ENCODE assay signal across 11 cellular contexts in the genomic region with DNA sequence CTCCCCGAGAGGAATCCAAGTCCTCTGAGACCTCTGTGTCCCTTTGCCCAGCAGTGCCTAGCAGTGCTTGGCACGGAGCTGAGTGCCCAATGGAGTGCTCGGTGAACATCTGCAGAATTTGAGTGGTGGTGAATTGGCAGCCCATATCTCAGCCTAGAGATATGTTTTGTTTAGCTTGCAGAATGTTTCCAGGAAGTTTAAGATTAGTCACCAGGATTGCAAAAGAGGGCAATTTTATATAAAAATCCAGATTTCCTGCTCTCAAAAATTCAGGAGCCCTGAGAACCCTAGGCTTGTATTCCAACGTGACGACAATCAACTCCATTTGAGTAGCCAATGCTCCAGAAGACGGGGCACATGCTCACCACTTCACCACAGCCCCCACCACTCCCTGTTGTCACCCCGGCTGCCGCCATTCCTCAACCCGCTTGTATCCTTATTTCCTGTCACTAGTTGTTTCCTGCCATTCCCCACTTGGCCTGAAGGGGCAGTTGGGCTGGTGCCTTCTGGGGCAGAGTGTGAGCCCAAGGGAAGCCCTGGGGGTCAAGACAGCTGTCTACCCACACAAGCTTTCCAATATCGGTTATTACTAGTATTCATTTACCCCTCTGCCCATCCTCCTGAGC.
DNase-seq lines count a peak whose midpoint lies in the region; ATAC-seq, FAIRE-seq and TF ChIP-seq lines count a peak whose summit lies in the region.
"Had no signal": no experiment of that assay in that cellular context is flagged by ENCODE, and none has a peak within 500 bp of the region (broad histone marks: within the 10 kb centered on the region; RNA-seq: fewer than 3 reads in every experiment).

No MANE protein-coding gene starts in this region.

- H3K9me1 ChIP-seq in keratinocyte (ENCODE audit: control insufficient read depth, extremely low read depth, insufficient read depth, low read length): no peaks in the 10 kb centered on the region

- no peaks in the 10 kb centered on the region for H3K36me3 Mint-ChIP-seq in GM23338 (ENCODE audit: low read depth)
- H3K36me3 Mint-ChIP-seq in stimulated activated effector memory CD8-positive, alpha-beta T cell treated with anti-CD3 and anti-CD28 coated beads, Interleukin-12 subunit alpha, Interleukin-12 subunit beta, amount 100 ng/mL, for 72 hours: no peaks in the 10 kb centered on the region
- no peaks in the 10 kb centered on the region for H3K36me3 Mint-ChIP-seq in CD4-positive, alpha-beta T cell (ENCODE audit: low read depth)

- no peak overlapping the region for H3K9ac ChIP-seq in keratinocyte (ENCODE audit: control insufficient read depth, extremely low read depth, insufficient read depth, low read length)

- H3K79me2 ChIP-seq in GM23338 (replicated peaks; ENCODE audit: insufficient read depth) (no peaks in the 10 kb centered on the region), keratinocyte (ENCODE audit: control insufficient read depth, insufficient read depth, low read length) (no peaks in the 10 kb centered on the region)

- no peaks in the 10 kb centered on the region for H3K27me3 Mint-ChIP-seq in GM23338 (ENCODE audit: insufficient read depth, low read depth, poor library complexity)
- no peaks in the 10 kb centered on the region for H3K27me3 Mint-ChIP-seq in CD4-positive, alpha-beta T cell

- ATAC-seq in GM23338: peak; percentile 78
- no peak for ATAC-seq in stimulated activated effector memory CD8-positive, alpha-beta T cell treated with anti-CD3 and anti-CD28 coated beads, Interleukin-12 subunit alpha, Interleukin-12 subunit beta, amount 100 ng/mL, for 72 hours
- no peak for ATAC-seq in CD4-positive, alpha-beta T cell (ENCODE audit: poor library complexity)

- FAIRE-seq in keratinocyte (lab: Jason Lieb, UNC): no peak

- POLR2A ChIA-PET in CD4-positive, alpha-beta T cell (lab: Charles Lee): no interaction called here

- H3K27ac ChIP-seq in GM23338 (ENCODE audit: low read depth) (no peak overlapping the region), keratinocyte (ENCODE audit: control insufficient read depth, insufficient read depth, low read length) (no peak overlapping the region)
- no peak overlapping the region for H3K27ac ChIP-seq in CD4-positive, alpha-beta T cell (ENCODE audit: low read depth, low read length)

- H3K27me3 ChIP-seq in GM23338 (ENCODE audit: insufficient read depth) (no peaks in the 10 kb centered on the region), keratinocyte (ENCODE audit: control insufficient read depth, extremely low read depth, insufficient read depth, low read length) (peaks cover 4% of the 10 kb centered on the region)
- no peaks in the 10 kb centered on the region for H3K27me3 ChIP-seq in CD4-positive, alpha-beta T cell (ENCODE audit: control insufficient read depth, insufficient read depth, low read length)

- no peak overlapping the region for H3K4me2 ChIP-seq in GM23338
- no peak overlapping the region for H3K4me2 ChIP-seq in keratinocyte (ENCODE audit: control insufficient read depth, extremely low read depth, insufficient read depth, low read depth, low read length)

- H2AFZ ChIP-seq in GM23338 (no peak overlapping the region), keratinocyte (ENCODE audit: control insufficient read depth, low read length) (no peak overlapping the region)

- H3K4me3 ChIP-seq in GM23338 (no peak overlapping the region), WI38 (ENCODE audit: low read depth, low read length) (no peak overlapping the region), keratinocyte (ENCODE audit: control insufficient read depth in 2 of 3, extremely low read depth in 1 of 3, insufficient read depth in 2 of 3, low read depth in 1 of 3, low read length in 3 of 3) (no peak overlapping the region)

- H3K9me2 ChIP-seq in GM23338 (ENCODE audit: insufficient read depth): no peaks in the 10 kb centered on the region

- H3K36me3 ChIP-seq in GM23338 (ENCODE audit: insufficient read depth) (no peaks in the 10 kb centered on the region), keratinocyte (ENCODE audit: control insufficient read depth in 2 of 2, extremely low read depth in 1 of 2, insufficient read depth in 2 of 2, low read length in 2 of 2) (no peaks in the 10 kb centered on the region)

- no peaks in the 10 kb centered on the region for H4K20me1 ChIP-seq in GM23338 (replicated peaks; ENCODE audit: insufficient read depth)
- H4K20me1 ChIP-seq in keratinocyte (ENCODE audit: control insufficient read depth, extremely low read depth, insufficient read depth, low read length): no peaks in the 10 kb centered on the region

- dilution Hi-C loops in keratinocyte (cut with MboI; ENCODE audit: extremely low pct_ligation_motif_present, low sequenced_read_pairs): no loop called here

- H3F3A ChIP-seq in GM23338 (replicated peaks; ENCODE audit: low read depth): no peaks in the 10 kb centered on the region

- H3K27ac Mint-ChIP-seq in GM23338: no peak overlapping the region
- no peak overlapping the region for H3K27ac Mint-ChIP-seq in stimulated activated effector memory CD8-positive, alpha-beta T cell treated with anti-CD3 and anti-CD28 coated beads, Interleukin-12 subunit alpha, Interleukin-12 subunit beta, amount 100 ng/mL, for 72 hours
- no peak overlapping the region for H3K27ac Mint-ChIP-seq in CD4-positive, alpha-beta T cell

- H3K4me1 Mint-ChIP-seq in GM23338: no peaks in the 10 kb centered on the region
- H3K4me1 Mint-ChIP-seq in stimulated activated effector memory CD8-positive, alpha-beta T cell treated with anti-CD3 and anti-CD28 coated beads, Interleukin-12 subunit alpha, Interleukin-12 subunit beta, amount 100 ng/mL, for 72 hours: no peaks in the 10 kb centered on the region
- no peaks in the 10 kb centered on the region for H3K4me1 Mint-ChIP-seq in CD4-positive, alpha-beta T cell (ENCODE audit: low read depth)

- DNase-seq in AG08396 (ENCODE audit: low spot score) (peak; percentile 29), GM23338 (ENCODE audit: low spot score) (peak; percentile 52), keratinocyte (ENCODE audit: low read depth, low spot score) (no peak), NCI-H1105 (lab: John Stamatoyannopoulos, UW) (no peak), inferior parietal cortex (ENCODE audit: extremely low spot score) (no peak)
- no peak for DNase-seq in stimulated activated effector memory CD8-positive, alpha-beta T cell treated with anti-CD3 and anti-CD28 coated beads, Interleukin-12 subunit alpha, Interleukin-12 subunit beta, amount 100 ng/mL, for 72 hours (ENCODE audit: low spot score in 2 of 2)
- DNase-seq in CD4-positive, alpha-beta T cell: no peak
- DNase-seq: activated CD4-positive, CD25-positive, alpha-beta regulatory T cell; cortex of kidney; GF-D8 had no signal

- no peaks in the 10 kb centered on the region; the same call in 2 of the 3 replicates for H3K9me3 Mint-ChIP-seq in GM23338
- no peaks in the 10 kb centered on the region for H3K9me3 Mint-ChIP-seq in stimulated activated effector memory CD8-positive, alpha-beta T cell treated with anti-CD3 and anti-CD28 coated beads, Interleukin-12 subunit alpha, Interleukin-12 subunit beta, amount 100 ng/mL, for 72 hours
- H3K9me3 Mint-ChIP-seq in CD4-positive, alpha-beta T cell: no peaks in the 10 kb centered on the region

- peak; percentile 37 to 45 for TF ChIP-seq CTCF in GM23338 (conservative IDR thresholded peaks at IDR 0.05; ENCODE audit: low read depth in 2 of 2)
- peak; percentile 43 for TF ChIP-seq CTCF in WI38 (IDR thresholded peaks at IDR 0.05; ENCODE audit: low read depth, low read length)
- peak; percentile 30 to 45 (median 35) for TF ChIP-seq CTCF in keratinocyte (optimal IDR thresholded peaks at IDR 0.05 in 1 of 3, IDR thresholded peaks at IDR 0.05 in 1 of 3, conservative IDR thresholded peaks at IDR 0.05 in 1 of 3; ENCODE audit: extremely low read depth in 1 of 3, insufficient read depth in 2 of 3, low read length in 3 of 3)
- TF ChIP-seq CTCF in CD4-positive, alpha-beta T cell (IDR thresholded peaks at IDR 0.05): no peak

- CTCF ChIA-PET in CD4-positive, alpha-beta T cell (lab: Charles Lee): no interaction called here

- H3K4me3 Mint-ChIP-seq in GM23338: no peak overlapping the region
- H3K4me3 Mint-ChIP-seq in stimulated activated effector memory CD8-positive, alpha-beta T cell treated with anti-CD3 and anti-CD28 coated beads, Interleukin-12 subunit alpha, Interleukin-12 subunit beta, amount 100 ng/mL, for 72 hours: no peak overlapping the region
- no peak overlapping the region for H3K4me3 Mint-ChIP-seq in CD4-positive, alpha-beta T cell

- H3K9me3 ChIP-seq in keratinocyte (ENCODE audit: control insufficient read depth, low read depth, low read length): no peaks in the 10 kb centered on the region
- no peaks in the 10 kb centered on the region for H3K9me3 ChIP-seq in CD4-positive, alpha-beta T cell (ENCODE audit: control insufficient read depth, low read length)

- intact Hi-C loops in CD4-positive, alpha-beta T cell (cut with DNase I, micrococcal nuclease): no loop called here

- H3K4me1 ChIP-seq in GM23338 (ENCODE audit: insufficient read depth): no peaks in the 10 kb centered on the region
- peaks cover 3% of the 10 kb centered on the region for H3K4me1 ChIP-seq in keratinocyte (ENCODE audit: control insufficient read depth, extremely low read depth, insufficient read depth, low read length)

TF ChIP-seq in GM23338, 12 proteins besides CTCF, POLR2A, EP300 and RAD21 (continues in another document):
- TF ChIP-seq CREB1 (CRISPR knock-in tag; IDR thresholded peaks at IDR 0.05; ENCODE audit: low read depth) (no peak), ZNF114 (CRISPR knock-in tag; IDR thresholded peaks at IDR 0.05) (no peak)
- TF ChIP-seq, protein P1, sequence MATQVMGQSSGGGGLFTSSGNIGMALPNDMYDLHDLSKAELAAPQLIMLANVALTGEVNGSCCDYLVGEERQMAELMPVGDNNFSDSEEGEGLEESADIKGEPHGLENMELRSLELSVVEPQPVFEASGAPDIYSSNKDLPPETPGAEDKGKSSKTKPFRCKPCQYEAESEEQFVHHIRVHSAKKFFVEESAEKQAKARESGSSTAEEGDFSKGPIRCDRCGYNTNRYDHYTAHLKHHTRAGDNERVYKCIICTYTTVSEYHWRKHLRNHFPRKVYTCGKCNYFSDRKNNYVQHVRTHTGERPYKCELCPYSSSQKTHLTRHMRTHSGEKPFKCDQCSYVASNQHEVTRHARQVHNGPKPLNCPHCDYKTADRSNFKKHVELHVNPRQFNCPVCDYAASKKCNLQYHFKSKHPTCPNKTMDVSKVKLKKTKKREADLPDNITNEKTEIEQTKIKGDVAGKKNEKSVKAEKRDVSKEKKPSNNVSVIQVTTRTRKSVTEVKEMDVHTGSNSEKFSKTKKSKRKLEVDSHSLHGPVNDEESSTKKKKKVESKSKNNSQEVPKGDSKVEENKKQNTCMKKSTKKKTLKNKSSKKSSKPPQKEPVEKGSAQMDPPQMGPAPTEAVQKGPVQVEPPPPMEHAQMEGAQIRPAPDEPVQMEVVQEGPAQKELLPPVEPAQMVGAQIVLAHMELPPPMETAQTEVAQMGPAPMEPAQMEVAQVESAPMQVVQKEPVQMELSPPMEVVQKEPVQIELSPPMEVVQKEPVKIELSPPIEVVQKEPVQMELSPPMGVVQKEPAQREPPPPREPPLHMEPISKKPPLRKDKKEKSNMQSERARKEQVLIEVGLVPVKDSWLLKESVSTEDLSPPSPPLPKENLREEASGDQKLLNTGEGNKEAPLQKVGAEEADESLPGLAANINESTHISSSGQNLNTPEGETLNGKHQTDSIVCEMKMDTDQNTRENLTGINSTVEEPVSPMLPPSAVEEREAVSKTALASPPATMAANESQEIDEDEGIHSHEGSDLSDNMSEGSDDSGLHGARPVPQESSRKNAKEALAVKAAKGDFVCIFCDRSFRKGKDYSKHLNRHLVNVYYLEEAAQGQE (IDR thresholded peaks at IDR 0.05; ENCODE audit: unreplicated experiment): no peak

Comparison
In these comparisons a context has a peak if more than half of its experiments do, and no peak if none do; other contexts are left out.
1. DNase-seq: peak in AG08396 (single experiment) and GM23338 (single experiment); none in keratinocyte (single experiment), stimulated activated effector memory CD8-positive, alpha-beta T cell treated with anti-CD3 and anti-CD28 coated beads, Interleukin-12 subunit alpha, Interleukin-12 subunit beta, amount 100 ng/mL, for 72 hours (0 of 2), CD4-positive, alpha-beta T cell (0 of 10), NCI-H1105 (single experiment) and inferior parietal cortex (single experiment).